2 cellular contexts compared by ENCODE assay signal in genomic region chr12:42761601-42762350, GRCh38.
TF ChIP-seq lines count a peak whose summit lies in the region.

No MANE protein-coding gene starts in this region.

TF ChIP-seq in GM12878, 131 proteins besides CTCF, POLR2A, EP300 and RAD21:
- TF ChIP-seq GABPA (IDR thresholded peaks at IDR 0.05; ENCODE audit: low read depth), result no peak
TF ChIP-seq in GM12878: peak in this region for 0.

TF ChIP-seq in neural cell, 6 proteins besides CTCF, POLR2A, EP300 and RAD21:
- TF ChIP-seq POLR2AphosphoS5 (IDR thresholded peaks at IDR 0.05) (no peak), SMC3 (conservative IDR thresholded peaks at IDR 0.05; ENCODE audit: poor library complexity) (no peak)
